Comparison of ENCODE assay signal across 8 cellular contexts in genomic region chr18:53567935-53568574, GRCh38.
DNase-seq lines count a peak whose midpoint lies in the region; ATAC-seq and TF ChIP-seq lines count a peak whose summit lies in the region.

No MANE protein-coding gene starts in this region.

- H3K4me1 ChIP-seq in mucosa of descending colon (ENCODE audit: low read depth): no peaks in the 10 kb centered on the region

- intact Hi-C loops in dorsolateral prefrontal cortex (cut with DNase I): loop anchor here in 1 of 2 donors (10.0 kb wide), 2 partner anchors 127 to 557 kb away; no protein-coding TSS in a partner anchor
- intact Hi-C loops in mucosa of descending colon (cut with DNase I, micrococcal nuclease): no loop called here

- H3K27ac ChIP-seq in dorsolateral prefrontal cortex: no peak overlapping the region

- peak; percentile 38 for TF ChIP-seq CTCF in HFF-Myc (IDR thresholded peaks at IDR 0.05; ENCODE audit: low read depth, low read length, missing control alignments)
- peak; percentile 36 to 76 (median 64) for TF ChIP-seq CTCF in dorsolateral prefrontal cortex (IDR thresholded peaks at IDR 0.05 in 54 of 56, conservative IDR thresholded peaks at IDR 0.05 in 2 of 56; ENCODE audit: low read depth in 1 of 56, partially characterized antibody in 56 of 56)
- peak; percentile 43 for TF ChIP-seq CTCF in mucosa of descending colon (IDR thresholded peaks at IDR 0.05)

- no peak for ATAC-seq in mucosa of descending colon

- DNase-seq in ELF-1 (ENCODE audit: low read depth, low spot score): peak; percentile 41
- DNase-seq in HFF-Myc (ENCODE audit: extremely low read depth, low read depth): no peak
- peak; percentile 11 for DNase-seq in NCI-H82 treated with DMSO at 0.1 percent for 48 hours (lab: John Stamatoyannopoulos, UW; ENCODE audit: unreplicated experiment)
- no peak for DNase-seq in dorsolateral prefrontal cortex
- peak in 1 of 3 donors; percentile 9 for DNase-seq in mucosa of descending colon
- no peak for DNase-seq in activated effector memory CD4-positive, alpha-beta T cell treated with anti-CD3 and anti-CD28 coated beads, Interleukin-2, amount 50 U/mL, for 16 hours
- DNase-seq in amniotic stem cell (lab: John Stamatoyannopoulos, UW): no peak
- no peak for DNase-seq in activated CD4-positive, CD25-positive, alpha-beta regulatory T cell treated with anti-CD3 and anti-CD28 coated beads, Interleukin-2, amount 50 U/mL, for 72 hours

- H3K36me3 ChIP-seq in mucosa of descending colon (ENCODE audit: low read depth): no peaks in the 10 kb centered on the region

- no peaks in the 10 kb centered on the region for H3K27me3 ChIP-seq in dorsolateral prefrontal cortex

- no peaks in the 10 kb centered on the region for H3K9me3 ChIP-seq in mucosa of descending colon

- no peak overlapping the region for H3K4me3 ChIP-seq in HFF-Myc (replicated peaks; ENCODE audit: low read depth, low read length)
- H3K4me3 ChIP-seq in dorsolateral prefrontal cortex: no peak overlapping the region
- no peak overlapping the region for H3K4me3 ChIP-seq in mucosa of descending colon

Comparison
In these comparisons a context has a peak if more than half of its experiments do, and no peak if none do; other contexts are left out.
1. DNase-seq: peak in ELF-1 (single experiment) and NCI-H82 treated with DMSO at 0.1 percent for 48 hours (single experiment); none in HFF-Myc (single experiment), dorsolateral prefrontal cortex (0 of 10), activated effector memory CD4-positive, alpha-beta T cell treated with anti-CD3 and anti-CD28 coated beads, Interleukin-2, amount 50 U/mL, for 16 hours (single experiment), amniotic stem cell (single experiment) and activated CD4-positive, CD25-positive, alpha-beta regulatory T cell treated with anti-CD3 and anti-CD28 coated beads, Interleukin-2, amount 50 U/mL, for 72 hours (single experiment).
2. Peak in every context shown above with its lines, with median percentiles within 50 percentile points of each other: CTCF ChIP-seq.